Comparison of ENCODE assay signal across 18 cellular contexts in the genomic region with DNA sequence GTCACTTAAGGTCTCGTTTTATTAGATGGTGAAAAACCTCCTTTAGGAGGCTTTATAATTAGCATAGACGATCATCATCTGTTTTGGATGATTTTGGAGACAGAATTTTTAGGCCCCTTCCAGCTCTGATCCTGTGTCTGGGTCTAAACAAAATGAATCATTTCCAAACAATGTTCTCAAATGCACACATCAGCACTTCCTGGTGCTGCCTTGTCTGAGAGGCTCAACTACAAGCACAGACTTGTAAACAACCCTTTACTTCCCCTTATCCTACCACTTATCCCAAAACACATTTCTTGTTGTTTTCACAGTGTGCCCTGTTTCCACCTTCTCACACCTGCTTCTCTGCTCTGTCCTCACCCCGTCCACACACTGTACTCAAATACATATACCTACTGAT.
DNase-seq lines count a peak whose midpoint lies in the region; ATAC-seq and TF ChIP-seq lines count a peak whose summit lies in the region.
"Had no signal": no experiment of that assay in that cellular context is flagged by ENCODE, and none has a peak within 500 bp of the region (broad histone marks: within the 10 kb centered on the region; RNA-seq: fewer than 3 reads in every experiment).

No MANE protein-coding gene starts in this region.

- no peaks in the 10 kb centered on the region for H3K36me3 ChIP-seq in body of pancreas (replicated peaks in 1 of 2; ENCODE audit: insufficient read depth in 1 of 2, low read depth in 2 of 2)
- no peaks in the 10 kb centered on the region for H3K36me3 ChIP-seq in vagina
- H3K36me3 ChIP-seq: upper lobe of right lung had no signal

- CTCF ChIA-PET in activated CD8-positive, alpha-beta T cell treated with anti-CD3 and anti-CD28 coated beads, Interleukin-2, amount 10 ng/mL, durations not matched to agents 7 days and 5 days (lab: Charles Lee) = no interaction called here

- TF ChIP-seq POLR2A in body of pancreas (IDR thresholded peaks at IDR 0.05) = no peak
- no peak for TF ChIP-seq POLR2A in vagina (IDR thresholded peaks at IDR 0.05)

- intact Hi-C loops in body of pancreas (cut with DNase I) (no loop called here), vagina (cut with DNase I) (no loop called here)

- no peak overlapping the region for H3K27ac ChIP-seq in body of pancreas
- H3K27ac ChIP-seq in vagina = peak overlapping the region; percentile 55
- H3K27ac ChIP-seq: upper lobe of right lung had no signal

- H3K4me1 Mint-ChIP-seq in activated CD8-positive, alpha-beta T cell treated with anti-CD3 and anti-CD28 coated beads, Interleukin-2, amount 10 ng/mL, durations not matched to agents 7 days and 5 days (ENCODE audit: low read depth) = no peaks in the 10 kb centered on the region
- H3K4me1 Mint-ChIP-seq: activated B cell treated with CpG ODN at 0.5 μM for 24 hours had no signal

- no peaks in the 10 kb centered on the region for H3K36me3 Mint-ChIP-seq in activated CD8-positive, alpha-beta T cell treated with anti-CD3 and anti-CD28 coated beads, Interleukin-2, amount 10 ng/mL, durations not matched to agents 7 days and 5 days (ENCODE audit: low read depth)

- no peaks in the 10 kb centered on the region for H3K27me3 ChIP-seq in body of pancreas
- H3K27me3 ChIP-seq in vagina = no peaks in the 10 kb centered on the region
- H3K27me3 ChIP-seq: upper lobe of right lung had no signal

- 71 to 78% methylated on average over 3 of the region's 3 CpGs for WGBS in body of pancreas, 2 donors

- no peaks in the 10 kb centered on the region for H3K9me3 ChIP-seq in body of pancreas
- no peaks in the 10 kb centered on the region for H3K9me3 ChIP-seq in vagina
- H3K9me3 ChIP-seq: upper lobe of right lung had no signal

- H3K9me3 Mint-ChIP-seq in activated CD8-positive, alpha-beta T cell treated with anti-CD3 and anti-CD28 coated beads, Interleukin-2, amount 10 ng/mL, durations not matched to agents 7 days and 5 days (ENCODE audit: insufficient read depth) = no peaks in the 10 kb centered on the region
- H3K9me3 Mint-ChIP-seq: activated T-cell treated with anti-CD3 and anti-CD28 coated beads, Interleukin-2, amount 50 U/mL, for 4 hours had no signal

- TF ChIP-seq CTCF in body of pancreas (IDR thresholded peaks at IDR 0.05) = no peak
- no peak for TF ChIP-seq CTCF in vagina (IDR thresholded peaks at IDR 0.05)

- H3K4me3 ChIP-seq in body of pancreas (no peak overlapping the region), vagina (no peak overlapping the region)
- H3K4me3 ChIP-seq: K562, upper lobe of right lung had no signal

- POLR2A ChIA-PET in activated CD8-positive, alpha-beta T cell treated with anti-CD3 and anti-CD28 coated beads, Interleukin-2, amount 10 ng/mL, durations not matched to agents 7 days and 5 days (lab: Charles Lee) = no interaction called here

- H3K27ac Mint-ChIP-seq in activated CD8-positive, alpha-beta T cell treated with anti-CD3 and anti-CD28 coated beads, Interleukin-2, amount 10 ng/mL, durations not matched to agents 7 days and 5 days = no peak overlapping the region
- H3K27ac Mint-ChIP-seq: activated B cell treated with CpG ODN at 0.5 μM for 24 hours had no signal

- ATAC-seq in body of pancreas (peak; percentile 15), HG02981 (IDR thresholded peaks at IDR 0.05; ENCODE audit: unreplicated experiment) (no peak)
- ATAC-seq in activated CD8-positive, alpha-beta T cell treated with anti-CD3 and anti-CD28 coated beads, Interleukin-2, amount 10 ng/mL, durations not matched to agents 7 days and 5 days = no peak
- ATAC-seq: activated T-cell treated with anti-CD3 and anti-CD28 coated beads, Interleukin-2, amount 50 U/mL, for 4 hours; K562; sciatic nerve; upper lobe of right lung had no signal

- DNase-seq in HT1080 (ENCODE audit: low read depth) = peak; percentile 15
- DNase-seq in body of pancreas = no peak
- DNase-seq in iPS-NIHi7 (ENCODE audit: extremely low spot score) = peak; percentile 11
- no peak for DNase-seq in vagina (ENCODE audit: extremely low spot score in 2 of 2)
- no peak for DNase-seq in activated CD8-positive, alpha-beta T cell treated with anti-CD3 and anti-CD28 coated beads, Interleukin-2, amount 10 ng/mL, durations not matched to agents 7 days and 5 days
- DNase-seq in activated CD8-positive, alpha-beta memory T cell treated with anti-CD3 and anti-CD28 coated beads, Interleukin-2, amount 50 U/mL, for 4 hours = no peak
- DNase-seq: activated B cell treated with CpG ODN at 0.5 μM for 24 hours; activated T-cell treated with anti-CD3 and anti-CD28 coated beads, Interleukin-2, amount 50 U/mL, for 4 hours; cerebellar nuclear complex; DND-41; head of caudate nucleus; mesendoderm; NCI-H446; SHP77 treated with DMSO at 0.1 percent for 48 hours; upper lobe of right lung had no signal

- H3K4me1 ChIP-seq in body of pancreas (no peaks in the 10 kb centered on the region), vagina (no peaks in the 10 kb centered on the region)
- H3K4me1 ChIP-seq: upper lobe of right lung had no signal

- H3K27me3 Mint-ChIP-seq in activated CD8-positive, alpha-beta T cell treated with anti-CD3 and anti-CD28 coated beads, Interleukin-2, amount 10 ng/mL, durations not matched to agents 7 days and 5 days (ENCODE audit: low read depth) = no peaks in the 10 kb centered on the region
- H3K27me3 Mint-ChIP-seq: activated B cell treated with CpG ODN at 0.5 μM for 24 hours had no signal

- no peak overlapping the region for H3K4me3 Mint-ChIP-seq in activated CD8-positive, alpha-beta T cell treated with anti-CD3 and anti-CD28 coated beads, Interleukin-2, amount 10 ng/mL, durations not matched to agents 7 days and 5 days
- H3K4me3 Mint-ChIP-seq: activated B cell treated with CpG ODN at 0.5 μM for 24 hours; activated T-cell treated with anti-CD3 and anti-CD28 coated beads, Interleukin-2, amount 50 U/mL, for 4 hours had no signal

Comparison
In these comparisons a context has a peak if more than half of its experiments do, and no peak if none do; other contexts are left out.
1. DNase-seq: peak in HT1080 (single experiment) and iPS-NIHi7 (single experiment); none in body of pancreas (0 of 4), vagina (0 of 2), activated CD8-positive, alpha-beta T cell treated with anti-CD3 and anti-CD28 coated beads, Interleukin-2, amount 10 ng/mL, durations not matched to agents 7 days and 5 days (single experiment) and activated CD8-positive, alpha-beta memory T cell treated with anti-CD3 and anti-CD28 coated beads, Interleukin-2, amount 50 U/mL, for 4 hours (single experiment).